In the genomic region with DNA sequence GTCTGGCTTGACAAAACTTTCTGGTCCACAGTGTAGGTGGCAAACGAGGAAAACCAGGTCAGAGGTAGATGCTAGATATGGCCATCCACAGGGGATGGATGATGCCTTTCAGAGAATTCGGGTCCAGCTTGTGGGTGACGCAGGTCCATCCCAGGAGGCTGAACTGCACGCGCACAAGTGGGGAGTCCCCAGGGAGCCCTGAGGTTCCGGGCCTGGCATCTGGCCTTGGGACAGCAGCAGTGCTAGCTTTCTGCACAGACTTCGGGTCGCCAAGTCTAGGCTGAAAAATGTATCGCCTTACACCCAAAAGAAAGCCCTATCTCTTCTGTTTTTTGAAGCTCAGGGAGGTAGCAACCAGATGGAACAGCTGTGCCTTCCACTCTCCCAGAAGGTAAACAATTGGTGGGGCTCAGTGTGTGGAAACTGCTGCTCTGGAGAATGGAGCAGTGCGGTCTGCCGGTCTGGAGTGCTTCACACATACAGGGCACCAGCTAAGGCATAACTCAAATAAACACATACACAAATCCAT, we compare ENCODE assay signal across 17 cellular contexts.
DNase-seq lines count a peak whose midpoint lies in the region; TF ChIP-seq lines count a peak whose summit lies in the region.
"Had no signal": no experiment of that assay in that cellular context is flagged by ENCODE, and none has a peak within 500 bp of the region (broad histone marks: within the 10 kb centered on the region; RNA-seq: fewer than 3 reads in every experiment).

No MANE protein-coding gene starts in this region.

- H3K9me3 Mint-ChIP-seq in neural progenitor cell, result no peaks in the 10 kb centered on the region
- H3K9me3 Mint-ChIP-seq: activated CD8-positive, alpha-beta T cell treated with anti-CD3 and anti-CD28 coated beads for 36 hours; activated naive CD4-positive, alpha-beta T cell treated with anti-CD3 and anti-CD28 coated beads, Interleukin-2, amount 50 U/mL, for 24 hours; activated T-helper 17 cell treated with anti-CD3 and anti-CD28 coated beads, Interleukin-2, amount 50 U/mL, for 72 hours had no signal

- H2AFZ ChIP-seq in neural progenitor cell (replicated peaks), result peak overlapping the region; percentile 79

- no peaks in the 10 kb centered on the region for H3K79me2 ChIP-seq in neural progenitor cell (ENCODE audit: low read depth)

- no peaks in the 10 kb centered on the region for H3K4me1 ChIP-seq in neural progenitor cell
- H3K4me1 ChIP-seq in testis, result no peaks in the 10 kb centered on the region
- H3K4me1 ChIP-seq: psoas muscle, tibial artery had no signal

- H3K27ac ChIP-seq in neural progenitor cell (no peak overlapping the region), testis (no peak overlapping the region)
- H3K27ac ChIP-seq: psoas muscle, tibial artery had no signal

- no peak overlapping the region for H3K9ac ChIP-seq in neural progenitor cell
- H3K9ac ChIP-seq: SK-N-SH had no signal

- no peaks in the 10 kb centered on the region for H4K20me1 ChIP-seq in neural progenitor cell (ENCODE audit: low read depth)

- TF ChIP-seq CTCF in neural progenitor cell (IDR thresholded peaks at IDR 0.05) (no peak), testis (IDR thresholded peaks at IDR 0.05) (no peak)

- H3F3A ChIP-seq in neural progenitor cell (ENCODE audit: low read depth), result no peaks in the 10 kb centered on the region

- intact Hi-C loops in testis (cut with DNase I; ENCODE audit: low total_unique reads), result no loop called here

- TF ChIP-seq POLR2A in testis (IDR thresholded peaks at IDR 0.05), result no peak

- H3K36me3 ChIP-seq in neural progenitor cell (no peaks in the 10 kb centered on the region), testis (ENCODE audit: low read depth, missing control alignments) (no peaks in the 10 kb centered on the region)
- H3K36me3 ChIP-seq: tibial artery had no signal

- H3K4me3 ChIP-seq in neural progenitor cell (no peak overlapping the region), testis (no peak overlapping the region)
- H3K4me3 ChIP-seq: psoas muscle, tibial artery had no signal

- H3K27me3 ChIP-seq in neural progenitor cell (no peaks in the 10 kb centered on the region), testis (no peaks in the 10 kb centered on the region)
- H3K27me3 ChIP-seq: tibial artery had no signal

- DNase-seq in NCI-H510A treated with DMSO at 0.1 percent for 48 hours (lab: John Stamatoyannopoulos, UW), result peak; percentile 5
- no peak for DNase-seq in NCI-H510A (lab: John Stamatoyannopoulos, UW)
- DNase-seq in DMS53 treated with DMSO at 0.1 percent for 48 hours (lab: John Stamatoyannopoulos, UW; ENCODE audit: unreplicated experiment), result peak; percentile 35
- DNase-seq in NCI-H446 treated with DMSO at 0.1 percent for 48 hours (lab: John Stamatoyannopoulos, UW), result peak; percentile 7
- no peak for DNase-seq in neural progenitor cell (ENCODE audit: low spot score)
- DNase-seq in NCI-H774 (lab: John Stamatoyannopoulos, UW), result no peak
- DNase-seq in mesenteric fat pad (ENCODE audit: low spot score), result no peak
- DNase-seq in testis, result no peak

- no peak overlapping the region for H3K4me3 Mint-ChIP-seq in neural progenitor cell
- H3K4me3 Mint-ChIP-seq: activated CD8-positive, alpha-beta T cell treated with anti-CD3 and anti-CD28 coated beads for 36 hours; activated naive CD4-positive, alpha-beta T cell treated with anti-CD3 and anti-CD28 coated beads, Interleukin-2, amount 50 U/mL, for 24 hours; activated T-helper 17 cell treated with anti-CD3 and anti-CD28 coated beads, Interleukin-2, amount 50 U/mL, for 72 hours; CD8-positive, alpha-beta memory T cell; naive B cell; T-helper 17 cell had no signal

- H3K9me3 ChIP-seq in neural progenitor cell (ENCODE audit: low read depth) (no peaks in the 10 kb centered on the region), testis (no peaks in the 10 kb centered on the region)
- H3K9me3 ChIP-seq: psoas muscle, SK-N-SH, tibial artery had no signal

- no peaks in the 10 kb centered on the region for H3K36me3 Mint-ChIP-seq in neural progenitor cell
- H3K36me3 Mint-ChIP-seq: activated naive CD4-positive, alpha-beta T cell treated with anti-CD3 and anti-CD28 coated beads, Interleukin-2, amount 50 U/mL, for 24 hours; CD8-positive, alpha-beta memory T cell; naive B cell had no signal

- H3K4me2 ChIP-seq in neural progenitor cell, result no peak overlapping the region
- H3K4me2 ChIP-seq: SK-N-SH had no signal

- H3K4me1 Mint-ChIP-seq in neural progenitor cell, result peaks cover 4% of the 10 kb centered on the region
- H3K4me1 Mint-ChIP-seq: activated naive CD4-positive, alpha-beta T cell treated with anti-CD3 and anti-CD28 coated beads, Interleukin-2, amount 50 U/mL, for 24 hours; activated T-helper 17 cell treated with anti-CD3 and anti-CD28 coated beads, Interleukin-2, amount 50 U/mL, for 72 hours had no signal

- H3K27ac Mint-ChIP-seq in neural progenitor cell, result no peak overlapping the region
- H3K27ac Mint-ChIP-seq: activated CD8-positive, alpha-beta T cell treated with anti-CD3 and anti-CD28 coated beads for 36 hours; activated naive CD4-positive, alpha-beta T cell treated with anti-CD3 and anti-CD28 coated beads, Interleukin-2, amount 50 U/mL, for 24 hours; activated T-helper 17 cell treated with anti-CD3 and anti-CD28 coated beads, Interleukin-2, amount 50 U/mL, for 72 hours; CD8-positive, alpha-beta memory T cell; T-helper 17 cell had no signal

- peaks cover 3% of the 10 kb centered on the region for H3K27me3 Mint-ChIP-seq in neural progenitor cell (ENCODE audit: insufficient read depth, low read depth)
- H3K27me3 Mint-ChIP-seq: activated CD8-positive, alpha-beta T cell treated with anti-CD3 and anti-CD28 coated beads for 36 hours; activated naive CD4-positive, alpha-beta T cell treated with anti-CD3 and anti-CD28 coated beads, Interleukin-2, amount 50 U/mL, for 24 hours; activated T-helper 17 cell treated with anti-CD3 and anti-CD28 coated beads, Interleukin-2, amount 50 U/mL, for 72 hours; naive B cell; T-helper 17 cell had no signal

- WGBS in testis, 2 donors, result 72 to 73% methylated on average over 11 of the region's 11 CpGs

Comparison
In these comparisons a context has a peak if more than half of its experiments do, and no peak if none do; other contexts are left out.
1. DNase-seq: peak in NCI-H510A treated with DMSO at 0.1 percent for 48 hours (single experiment), DMS53 treated with DMSO at 0.1 percent for 48 hours (single experiment) and NCI-H446 treated with DMSO at 0.1 percent for 48 hours (single experiment); none in NCI-H510A (single experiment), neural progenitor cell (single experiment), NCI-H774 (single experiment), mesenteric fat pad (single experiment) and testis (single experiment).